17 cellular contexts compared by ENCODE assay signal in genomic region chr11:47870404-47870803, GRCh38.
"Had no signal": no experiment of that assay in that cellular context is flagged by ENCODE, and none has a peak within 500 bp of the region (broad histone marks: within the 10 kb centered on the region; RNA-seq: fewer than 3 reads in every experiment).

No MANE protein-coding gene starts in this region.

- H3K27ac ChIP-seq: gastrocnemius medialis, skin epidermis, thoracic aorta had no signal

- ATAC-seq: activated naive CD8-positive, alpha-beta T cell treated with anti-CD3 and anti-CD28 coated beads, Interleukin-2, amount 50 U/mL, for 24 hours; gastrocnemius medialis had no signal

- DNase-seq: activated B cell treated with CpG ODN at 0.5 μM for 24 hours; activated CD4-positive, alpha-beta T cell treated with anti-CD3 and anti-CD28 coated beads, Interleukin-2, amount 10 ng/mL, durations not matched to agents 24 days and 14 days; activated CD8-positive, alpha-beta memory T cell treated with anti-CD3 and anti-CD28 coated beads for 24 hours; activated CD8-positive, alpha-beta memory T cell treated with anti-CD3 and anti-CD28 coated beads, Interleukin-2, amount 50 U/mL, for 48 hours; activated effector memory CD4-positive, alpha-beta T cell treated with Interleukin-2 at 50 U/mL for 16 hours; activated naive CD4-positive, alpha-beta T cell treated with anti-CD3 and anti-CD28 coated beads, Interleukin-2, amount 10 ng/mL, durations not matched to agents 7 days and 5 days; activated naive CD8-positive, alpha-beta T cell treated with anti-CD3 and anti-CD28 coated beads, Interleukin-2, amount 50 U/mL, for 24 hours; activated T-cell treated with anti-CD3 and anti-CD28 coated beads, Interleukin-2, amount 50 U/mL, for 48 hours; anterior cingulate cortex; central memory CD4-positive, alpha-beta T cell; endodermal cell; gastrocnemius medialis; heart left ventricle; left ventricle myocardium superior; stimulated activated CD4-positive, alpha-beta T cell treated with anti-CD3 and anti-CD28 coated beads, Interleukin-4, amount 100 ng/mL, for 1 hour had no signal

- H3K4me3 ChIP-seq: gastrocnemius medialis, heart left ventricle, skin epidermis, thoracic aorta had no signal

- H3K9me3 ChIP-seq: gastrocnemius medialis had no signal

- H3K36me3 ChIP-seq: gastrocnemius medialis, heart left ventricle, thoracic aorta had no signal

- H3K27me3 ChIP-seq: gastrocnemius medialis, heart left ventricle had no signal
